21 cellular contexts compared by ENCODE assay signal in the genomic region with DNA sequence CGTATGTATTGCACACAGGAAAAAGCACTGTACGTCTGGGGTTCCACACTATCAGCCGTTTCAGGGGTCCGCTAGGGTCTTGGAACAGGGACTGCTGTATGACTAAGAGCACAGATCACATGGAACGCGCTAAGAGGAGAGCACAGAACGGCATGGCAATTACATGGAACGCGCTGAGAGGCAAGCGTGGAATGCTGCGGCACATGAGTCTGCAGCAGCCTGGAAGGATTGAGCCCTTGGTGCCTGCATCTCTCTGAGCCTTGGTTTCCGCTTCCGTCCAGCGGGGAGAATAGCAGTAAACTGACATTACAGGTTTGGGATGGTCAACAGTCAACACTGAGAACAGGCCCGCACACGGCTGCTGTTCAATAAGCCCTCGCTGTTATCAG.
DNase-seq lines count a peak whose midpoint lies in the region; ATAC-seq, FAIRE-seq and TF ChIP-seq lines count a peak whose summit lies in the region.
"Had no signal": no experiment of that assay in that cellular context is flagged by ENCODE, and none has a peak within 500 bp of the region (broad histone marks: within the 10 kb centered on the region; RNA-seq: fewer than 3 reads in every experiment).

No MANE protein-coding gene starts in this region.

- peak overlapping the region; percentile 58 to 95 (median 85) for H3K4me2 ChIP-seq in BLaER1 treated with 17β-estradiol and CSF1 and Interleukin-3, amounts not matched to agents 10 nM and 100 nM
- 0 out of 2 replicates have a peak overlapping the region, but pooled peaks have one; percentile 17 for H3K4me2 ChIP-seq in GM12878 (ENCODE audit: control insufficient read depth, insufficient read depth)

- WGBS in GM12878 (ENCODE audit: insufficient coverage, insufficient replicate concordance, low lambda C conversion rate, missing lambda C conversion rate), result 96% methylated on average over 14 of the region's 17 CpGs

- peaks cover 36% of the 10 kb centered on the region for H3K36me3 Mint-ChIP-seq in activated CD4-positive, alpha-beta T cell treated with anti-CD3 and anti-CD28 coated beads, Interleukin-2, amount 10 ng/mL, durations not matched to agents 24 days and 14 days (ENCODE audit: low read depth)
- peaks cover 26% of the 10 kb centered on the region for H3K36me3 Mint-ChIP-seq in activated CD4-positive, alpha-beta T cell treated with anti-CD3 and anti-CD28 coated beads for 36 hours (ENCODE audit: low read depth)

- H3K4me1 Mint-ChIP-seq in activated CD4-positive, alpha-beta T cell treated with anti-CD3 and anti-CD28 coated beads, Interleukin-2, amount 10 ng/mL, durations not matched to agents 24 days and 14 days, result peaks cover 23% of the 10 kb centered on the region
- peaks cover 36% of the 10 kb centered on the region for H3K4me1 Mint-ChIP-seq in activated CD4-positive, alpha-beta T cell treated with anti-CD3 and anti-CD28 coated beads for 36 hours

- H3K9me3 Mint-ChIP-seq in activated CD4-positive, alpha-beta T cell treated with anti-CD3 and anti-CD28 coated beads, Interleukin-2, amount 10 ng/mL, durations not matched to agents 24 days and 14 days, result no peaks in the 10 kb centered on the region
- no peaks in the 10 kb centered on the region for H3K9me3 Mint-ChIP-seq in activated CD4-positive, alpha-beta T cell treated with anti-CD3 and anti-CD28 coated beads for 36 hours (ENCODE audit: low read depth)
- H3K9me3 Mint-ChIP-seq: HFFc6 had no signal

- H3K79me2 ChIP-seq in GM12878 (ENCODE audit: control insufficient read depth, insufficient read depth, low read length), result no peaks in the 10 kb centered on the region; the same call in 1 of the 2 replicates

- no peak for TF ChIP-seq EP300 in GM12878 (IDR thresholded peaks at IDR 0.05; ENCODE audit: borderline replicate concordance in 1 of 2, control insufficient read depth in 1 of 2, low read depth in 2 of 2, low read length in 2 of 2)

- BruUV-seq in GM12878 (replicated peaks; lab: Mats Ljungman, UMichigan), result no TSS peak

- no peak for DNase-seq in activated CD4-positive, alpha-beta T cell treated with anti-CD3 and anti-CD28 coated beads, Interleukin-2, amount 10 ng/mL, durations not matched to agents 24 days and 14 days
- no peak for DNase-seq in activated CD4-positive, alpha-beta T cell treated with anti-CD3 and anti-CD28 coated beads for 36 hours
- no peak for DNase-seq in GM12878 (ENCODE audit: low read depth, low spot score)
- no peak for DNase-seq in activated CD4-positive, CD25-positive, alpha-beta regulatory T cell treated with anti-CD3 and anti-CD28 coated beads, Interleukin-2, amount 50 U/mL, for 72 hours
- DNase-seq in midbrain (lab: John Stamatoyannopoulos, UW), result no peak
- DNase-seq: 8988T, DMS53, GDM1, HFFc6, Karpas-422, NCI-H1417, NCI-H1694 treated with DMSO at 0.1 percent for 48 hours, NCI-H446, NCI-H526, SHP77 had no signal

- TF ChIP-seq POLR2A in GM12878 (IDR thresholded peaks at IDR 0.05; ENCODE audit: low read depth, low read length), result no peak

- FAIRE-seq in GM12878 (lab: Jason Lieb, UNC), result no peak
- FAIRE-seq: D721Med, H54 had no signal

- peaks cover 0 to 12% (median 0%) of the 10 kb centered on the region in 11 experiments; a peak in 3 of 22 replicates for H3K9me3 ChIP-seq in BLaER1 treated with 17β-estradiol and CSF1 and Interleukin-3, amounts not matched to agents 10 nM and 100 nM (replicated peaks in 1 of 11)
- H3K9me3 ChIP-seq in GM12878 (replicated peaks; ENCODE audit: control insufficient read depth, insufficient read depth, low read length) (no peaks in the 10 kb centered on the region; the same call in 2 of the 3 replicates), skeletal muscle tissue (ENCODE audit: control insufficient read depth in 3 of 3, low read length in 3 of 3) (no peaks in the 10 kb centered on the region)

- H3K36me3 ChIP-seq in BLaER1 treated with 17β-estradiol and CSF1 and Interleukin-3, amounts not matched to agents 10 nM and 100 nM, result peaks cover 0 to 28% (median 22%) of the 10 kb centered on the region in 11 experiments; a peak in 14 of 22 replicates
- peaks cover 0 to 3% of the 10 kb centered on the region in 2 experiments; a peak in 2 of 4 replicates for H3K36me3 ChIP-seq in GM12878 (ENCODE audit: control insufficient read depth in 2 of 2, insufficient read depth in 2 of 2, low read length in 1 of 2)
- H3K36me3 ChIP-seq in skeletal muscle tissue (ENCODE audit: control insufficient read depth in 3 of 3, insufficient read depth in 3 of 3, low read length in 3 of 3), result no peaks in the 10 kb centered on the region

- intact Hi-C loops in activated CD4-positive, alpha-beta T cell treated with anti-CD3 and anti-CD28 coated beads, Interleukin-2, amount 10 ng/mL, durations not matched to agents 24 days and 14 days (cut with micrococcal nuclease), result no loop called here
- intact Hi-C loops in activated CD4-positive, alpha-beta T cell treated with anti-CD3 and anti-CD28 coated beads for 36 hours (cut with DNase I, micrococcal nuclease), result no loop called here
- intact Hi-C loops in GM12878 (cut with micrococcal nuclease; ENCODE audit: unreplicated experiment), result no loop called here

- in situ Hi-C loops in GM12878 (cut with MboI), result no loop called here

- no peak overlapping the region; a peak in 1 of 22 replicates for H3K9ac ChIP-seq in BLaER1 treated with 17β-estradiol and CSF1 and Interleukin-3, amounts not matched to agents 10 nM and 100 nM
- H3K9ac ChIP-seq in GM12878 (ENCODE audit: control insufficient read depth, insufficient read depth, low read length), result no peak overlapping the region
- H3K9ac ChIP-seq in skeletal muscle tissue (ENCODE audit: low read depth in 1 of 3, low read length in 3 of 3), result peak overlapping the region in 1 of 3 donors; percentile 66

- H3K27me3 Mint-ChIP-seq in activated CD4-positive, alpha-beta T cell treated with anti-CD3 and anti-CD28 coated beads, Interleukin-2, amount 10 ng/mL, durations not matched to agents 24 days and 14 days, result no peaks in the 10 kb centered on the region
- H3K27me3 Mint-ChIP-seq in activated CD4-positive, alpha-beta T cell treated with anti-CD3 and anti-CD28 coated beads for 36 hours, result no peaks in the 10 kb centered on the region

- ATAC-seq in activated CD4-positive, alpha-beta T cell treated with anti-CD3 and anti-CD28 coated beads for 36 hours, result no peak
- no peak for ATAC-seq in GM12878
- ATAC-seq in GM21717 (IDR thresholded peaks at IDR 0.05; ENCODE audit: unreplicated experiment), result no peak

- POLR2A ChIA-PET in activated CD4-positive, alpha-beta T cell treated with anti-CD3 and anti-CD28 coated beads for 36 hours (lab: Charles Lee), result no interaction called here
- POLR2A ChIA-PET in GM12878 (lab: Charles Lee), result interaction anchor here (1.4 kb wide), 1 partner anchor 12 kb away, joined by 4 read pairs; no protein-coding TSS in a partner anchor

- H4K20me1 ChIP-seq in BLaER1 treated with 17β-estradiol and CSF1 and Interleukin-3, amounts not matched to agents 10 nM and 100 nM, result peaks cover 0 to 78% (median 51%) of the 10 kb centered on the region in 11 experiments; a peak in 18 of 22 replicates
- no peaks in the 10 kb centered on the region for H4K20me1 ChIP-seq in GM12878 (ENCODE audit: control insufficient read depth, insufficient read depth)

- H3K27me3 ChIP-seq in BLaER1 treated with 17β-estradiol and CSF1 and Interleukin-3, amounts not matched to agents 10 nM and 100 nM, result peaks cover 0 to 45% (median 0%) of the 10 kb centered on the region in 11 experiments; a peak in 8 of 22 replicates
- H3K27me3 ChIP-seq in GM12878 (replicated peaks in 1 of 2; ENCODE audit: control insufficient read depth in 2 of 2, insufficient read depth in 2 of 2, low read length in 1 of 2) (no peaks in the 10 kb centered on the region), skeletal muscle tissue (ENCODE audit: control insufficient read depth in 3 of 3, insufficient read depth in 3 of 3, low read length in 3 of 3) (no peaks in the 10 kb centered on the region)

- RAD21 ChIA-PET in GM12878 (lab: Charles Lee; ENCODE audit: unreplicated experiment), result interaction anchor here (1.4 kb wide), 1 partner anchor 14 kb away, joined by 7 read pairs; no protein-coding TSS in a partner anchor

- H3K4me3 ChIP-seq in BLaER1 treated with 17β-estradiol and CSF1 and Interleukin-3, amounts not matched to agents 10 nM and 100 nM, result no peak overlapping the region
- no peak overlapping the region for H3K4me3 ChIP-seq in GM12878
- peak overlapping the region in 2 of 3 donors; percentile 37 to 40 for H3K4me3 ChIP-seq in skeletal muscle tissue (ENCODE audit: low read length in 3 of 3)

- no peak for TF ChIP-seq RAD21 in GM12878 (IDR thresholded peaks at IDR 0.05; ENCODE audit: insufficient read depth, low read depth, low read length)

- no peak overlapping the region for H3K27ac Mint-ChIP-seq in activated CD4-positive, alpha-beta T cell treated with anti-CD3 and anti-CD28 coated beads, Interleukin-2, amount 10 ng/mL, durations not matched to agents 24 days and 14 days
- no peak overlapping the region for H3K27ac Mint-ChIP-seq in activated CD4-positive, alpha-beta T cell treated with anti-CD3 and anti-CD28 coated beads for 36 hours
- H3K27ac Mint-ChIP-seq: CD14-positive monocyte, HFFc6 had no signal

- peak overlapping the region in 1 of 11 experiments; percentile 5; a peak in 1 of 22 replicates for H3K27ac ChIP-seq in BLaER1 treated with 17β-estradiol and CSF1 and Interleukin-3, amounts not matched to agents 10 nM and 100 nM
- H3K27ac ChIP-seq in GM12878 (ENCODE audit: control insufficient read depth, insufficient read depth) (0 out of 2 replicates have a peak overlapping the region, but pooled peaks have one; percentile 24), skeletal muscle tissue (ENCODE audit: low read depth, low read length) (peak overlapping the region; percentile 56)

- SMC1A ChIA-PET in GM12878 (lab: Charles Lee; ENCODE audit: uncharacterized antibody, unreplicated experiment), result interaction anchor here (5.7 kb wide), 1 partner anchor 13 kb away, joined by 25 read pairs; no protein-coding TSS in a partner anchor

- CTCF ChIA-PET in activated CD4-positive, alpha-beta T cell treated with anti-CD3 and anti-CD28 coated beads for 36 hours (lab: Charles Lee), result no interaction called here
- CTCF ChIA-PET in GM12878 (lab: Yijun Ruan, JAX), result no interaction called here

- TF ChIP-seq CTCF in GM12878 (IDR thresholded peaks at IDR 0.05 in 2 of 3, conservative IDR thresholded peaks at IDR 0.05 in 1 of 3; ENCODE audit: control insufficient read depth in 2 of 3, extremely low read depth in 1 of 3, insufficient read depth in 1 of 3, low read depth in 3 of 3, low read length in 3 of 3), result no peak

- peaks cover 54 to 96% (median 84%) of the 10 kb centered on the region in 10 experiments for H3K4me1 ChIP-seq in BLaER1 treated with 17β-estradiol and CSF1 and Interleukin-3, amounts not matched to agents 10 nM and 100 nM
- H3K4me1 ChIP-seq in GM12878 (ENCODE audit: control insufficient read depth, insufficient read depth, low read length), result peaks cover 24% of the 10 kb centered on the region
- H3K4me1 ChIP-seq in skeletal muscle tissue (ENCODE audit: control insufficient read depth in 3 of 3, insufficient read depth in 3 of 3, low read length in 3 of 3), result peaks cover 0 to 15% (median 15%) of the 10 kb centered on the region in 3 donors

- H3K4me3 Mint-ChIP-seq in activated CD4-positive, alpha-beta T cell treated with anti-CD3 and anti-CD28 coated beads, Interleukin-2, amount 10 ng/mL, durations not matched to agents 24 days and 14 days, result peak overlapping the region; percentile 13
- no peak overlapping the region for H3K4me3 Mint-ChIP-seq in activated CD4-positive, alpha-beta T cell treated with anti-CD3 and anti-CD28 coated beads for 36 hours
- H3K4me3 Mint-ChIP-seq: CD14-positive monocyte, HFFc6 had no signal

- H2AFZ ChIP-seq in GM12878 (ENCODE audit: control insufficient read depth, low read depth, low read length), result no peak overlapping the region

Comparison
In these comparisons a context has a peak if more than half of its experiments do, and no peak if none do; other contexts are left out.
1. H3K4me3 ChIP-seq: peak in skeletal muscle tissue (2 of 3); none in BLaER1 treated with 17β-estradiol and CSF1 and Interleukin-3, amounts not matched to agents 10 nM and 100 nM (0 of 10) and GM12878 (single experiment).